16 cellular contexts compared by ENCODE assay signal in the genomic region with DNA sequence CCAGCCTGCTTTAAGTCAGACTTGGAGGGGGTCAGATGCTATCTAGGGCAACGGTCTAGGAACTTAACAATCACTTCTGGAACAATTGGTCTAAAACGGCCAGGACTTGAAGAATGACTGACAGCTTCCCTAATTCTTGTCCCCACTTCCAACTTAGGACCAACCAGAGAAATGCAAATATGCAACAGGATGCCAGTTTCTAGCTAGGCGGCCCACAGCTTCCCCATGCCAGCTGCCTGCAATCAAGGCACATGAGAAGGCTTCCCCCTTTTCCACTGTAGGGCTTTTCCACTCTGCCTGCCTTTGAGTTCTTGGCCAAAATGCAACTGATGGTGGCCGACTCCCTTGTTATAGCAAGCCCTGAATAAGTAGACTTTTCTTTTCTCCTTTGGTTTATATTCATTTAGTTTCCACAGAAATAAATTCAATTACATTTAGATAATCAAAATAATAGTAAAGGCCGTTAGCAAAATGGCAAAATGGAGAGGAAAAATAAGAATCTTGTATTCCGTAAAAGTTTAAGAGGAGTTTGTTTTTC.
DNase-seq lines count a peak whose midpoint lies in the region; ATAC-seq and TF ChIP-seq lines count a peak whose summit lies in the region.
"Had no signal": no experiment of that assay in that cellular context is flagged by ENCODE, and none has a peak within 500 bp of the region (broad histone marks: within the 10 kb centered on the region; RNA-seq: fewer than 3 reads in every experiment).

No MANE protein-coding gene starts in this region.

- H2BK120ac ChIP-seq in IMR-90 (ENCODE audit: low read depth, low read length) (no peak overlapping the region), mesenchymal stem cell (ENCODE audit: low read depth, low read length) (no peak overlapping the region)

- H3K9me1 ChIP-seq in IMR-90 (ENCODE audit: insufficient read depth, low read length), result peaks cover 6% of the 10 kb centered on the region; the same call in 1 of the 2 replicates

- no peak for DNase-seq in IMR-90
- peak; percentile 2 for DNase-seq in NB4 (ENCODE audit: low read depth)
- DNase-seq in mesenchymal stem cell, result no peak
- no peak for DNase-seq in activated CD8-positive, alpha-beta T cell treated with anti-CD3 and anti-CD28 coated beads for 36 hours
- DNase-seq in activated naive CD4-positive, alpha-beta T cell treated with anti-CD3 and anti-CD28 coated beads, Interleukin-2, amount 10 ng/mL, durations not matched to agents 7 days and 5 days, result no peak
- DNase-seq: CD8-positive, alpha-beta T cell; COR-L47; DMS153; DND-41; GDM1 had no signal

- H2BK5ac ChIP-seq in IMR-90 (ENCODE audit: low read depth, low read length, poor library complexity, severe bottlenecking) (peak overlapping the region; percentile 54), mesenchymal stem cell (ENCODE audit: low read depth, low read length, poor library complexity, severe bottlenecking) (no peak overlapping the region)

- no peaks in the 10 kb centered on the region for H4K20me1 ChIP-seq in IMR-90 (ENCODE audit: insufficient read depth, low read length)

- H3K9ac ChIP-seq in IMR-90 (ENCODE audit: low read depth, low read length) (no peak overlapping the region), mesenchymal stem cell (ENCODE audit: low read length) (no peak overlapping the region)

- H2BK12ac ChIP-seq in mesenchymal stem cell (ENCODE audit: low read length in 2 of 2), result no peak overlapping the region

- ATAC-seq in IMR-90 (ENCODE audit: low read depth), result no peak
- no peak for ATAC-seq in HG03439 (IDR thresholded peaks at IDR 0.05; ENCODE audit: unreplicated experiment)
- ATAC-seq in activated CD8-positive, alpha-beta T cell treated with anti-CD3 and anti-CD28 coated beads for 36 hours, result no peak
- ATAC-seq: A549; CD8-positive, alpha-beta T cell; HepG2 had no signal

- H4K5ac ChIP-seq in IMR-90 (ENCODE audit: low read depth, low read length), result peak overlapping the region; percentile 93; the same call in 1 of the 2 replicates

- TF ChIP-seq CTCF in IMR-90 (conservative IDR thresholded peaks at IDR 0.05; ENCODE audit: low read depth, low read length), result no peak
- no peak for TF ChIP-seq CTCF in NB4 (IDR thresholded peaks at IDR 0.05; ENCODE audit: low read depth, low read length)
- TF ChIP-seq CTCF in activated CD8-positive, alpha-beta T cell treated with anti-CD3 and anti-CD28 coated beads for 36 hours (IDR thresholded peaks at IDR 0.05), result no peak

- H2AK9ac ChIP-seq in IMR-90 (replicated peaks; ENCODE audit: low read depth, low read length, poor library complexity), result no peak overlapping the region

- intact Hi-C loops in IMR-90 (cut with micrococcal nuclease), result loop anchor here (5.0 kb wide), 1 partner anchor 53 kb away; no protein-coding TSS in a partner anchor
- intact Hi-C loops in activated CD8-positive, alpha-beta T cell treated with anti-CD3 and anti-CD28 coated beads for 36 hours (cut with micrococcal nuclease), result no loop called here

- H3K79me1 ChIP-seq in IMR-90 (ENCODE audit: low read depth in 1 of 2, low read length in 2 of 2) (peaks cover 5 to 20% of the 10 kb centered on the region in 2 experiments; a peak in 2 of 4 replicates), mesenchymal stem cell (replicated peaks; ENCODE audit: low read length, poor library complexity, severe bottlenecking) (peaks cover 4% of the 10 kb centered on the region)

- H3K9me3 ChIP-seq in IMR-90 (ENCODE audit: control insufficient read depth, insufficient read depth, low read length) (no peaks in the 10 kb centered on the region), mesenchymal stem cell (ENCODE audit: control insufficient read depth, low read length) (no peaks in the 10 kb centered on the region)
- H3K9me3 ChIP-seq: A549, BE2C, HAP-1 had no signal

- H3K4me1 ChIP-seq in IMR-90 (ENCODE audit: control insufficient read depth, insufficient read depth, low read length) (peaks cover 15% of the 10 kb centered on the region), mesenchymal stem cell (ENCODE audit: control insufficient read depth, insufficient read depth, low read depth, low read length) (peaks cover 3% of the 10 kb centered on the region)
- H3K4me1 ChIP-seq: HAP-1 had no signal

- H3K4me1 Mint-ChIP-seq in activated CD8-positive, alpha-beta T cell treated with anti-CD3 and anti-CD28 coated beads for 36 hours (ENCODE audit: low read depth), result peaks cover 9% of the 10 kb centered on the region
- H3K4me1 Mint-ChIP-seq in activated naive CD4-positive, alpha-beta T cell treated with anti-CD3 and anti-CD28 coated beads, Interleukin-2, amount 10 ng/mL, durations not matched to agents 7 days and 5 days, result peaks cover 9% of the 10 kb centered on the region

- no peak overlapping the region for H3K4me3 Mint-ChIP-seq in activated CD8-positive, alpha-beta T cell treated with anti-CD3 and anti-CD28 coated beads for 36 hours
- H3K4me3 Mint-ChIP-seq in activated naive CD4-positive, alpha-beta T cell treated with anti-CD3 and anti-CD28 coated beads, Interleukin-2, amount 10 ng/mL, durations not matched to agents 7 days and 5 days, result no peak overlapping the region
- H3K4me3 Mint-ChIP-seq: CD8-positive, alpha-beta T cell had no signal

- no peaks in the 10 kb centered on the region for H3K27me3 Mint-ChIP-seq in activated CD8-positive, alpha-beta T cell treated with anti-CD3 and anti-CD28 coated beads for 36 hours
- H3K27me3 Mint-ChIP-seq in activated naive CD4-positive, alpha-beta T cell treated with anti-CD3 and anti-CD28 coated beads, Interleukin-2, amount 10 ng/mL, durations not matched to agents 7 days and 5 days, result no peaks in the 10 kb centered on the region

- H3K27ac ChIP-seq in IMR-90 (ENCODE audit: insufficient read depth, low read length) (peak overlapping the region; percentile 14; the same call in 1 of the 2 replicates), mesenchymal stem cell (ENCODE audit: low read length, poor library complexity, severe bottlenecking) (no peak overlapping the region)
- H3K27ac ChIP-seq: A549, C4-2B had no signal

- CTCF ChIA-PET in IMR-90 (lab: Yijun Ruan, JAX), result interaction anchor here (0.6 kb wide), 1 partner anchor 205 kb away, joined by 3 read pairs; no protein-coding TSS in a partner anchor
- CTCF ChIA-PET in activated CD8-positive, alpha-beta T cell treated with anti-CD3 and anti-CD28 coated beads for 36 hours (lab: Charles Lee), result interaction anchor here (0.6 to 1.4 kb wide), 5 partner anchors 8 to 317 kb away, joined by 3 to 5 read pairs (median 3); no protein-coding TSS in a partner anchor
- CTCF ChIA-PET in activated naive CD4-positive, alpha-beta T cell treated with anti-CD3 and anti-CD28 coated beads, Interleukin-2, amount 10 ng/mL, durations not matched to agents 7 days and 5 days (lab: Charles Lee), result no interaction called here

- no peak overlapping the region for H3K56ac ChIP-seq in IMR-90 (ENCODE audit: extremely low read depth, insufficient read depth, low read length)

- POLR2A ChIA-PET in IMR-90 (lab: Charles Lee; ENCODE audit: unreplicated experiment), result no interaction called here
- POLR2A ChIA-PET in activated CD8-positive, alpha-beta T cell treated with anti-CD3 and anti-CD28 coated beads for 36 hours (lab: Charles Lee), result no interaction called here

- peaks cover 7% of the 10 kb centered on the region for H3K36me3 Mint-ChIP-seq in activated CD8-positive, alpha-beta T cell treated with anti-CD3 and anti-CD28 coated beads for 36 hours (ENCODE audit: low read depth)
- peaks cover 3% of the 10 kb centered on the region for H3K36me3 Mint-ChIP-seq in activated naive CD4-positive, alpha-beta T cell treated with anti-CD3 and anti-CD28 coated beads, Interleukin-2, amount 10 ng/mL, durations not matched to agents 7 days and 5 days
- H3K36me3 Mint-ChIP-seq: CD8-positive, alpha-beta T cell had no signal

- no peak overlapping the region for H2BK20ac ChIP-seq in IMR-90 (ENCODE audit: low read depth, low read length)

- H3K23ac ChIP-seq in IMR-90 (ENCODE audit: low read depth, low read length), result no peak overlapping the region
- no peak overlapping the region for H3K23ac ChIP-seq in mesenchymal stem cell (ENCODE audit: low read length in 2 of 2)

- H3K4ac ChIP-seq in IMR-90 (ENCODE audit: low read depth, low read length) (peak overlapping the region; percentile 41; the same call in 1 of the 2 replicates), mesenchymal stem cell (ENCODE audit: low read depth in 1 of 2, low read length in 2 of 2) (no peak overlapping the region)

- H2AFZ ChIP-seq in IMR-90 (replicated peaks; ENCODE audit: low read length, poor library complexity) (no peak overlapping the region), mesenchymal stem cell (ENCODE audit: low read depth, low read length) (no peak overlapping the region)

- H2BK15ac ChIP-seq in IMR-90 (ENCODE audit: low read depth, low read length) (no peak overlapping the region), mesenchymal stem cell (ENCODE audit: low read depth, poor library complexity, severe bottlenecking) (no peak overlapping the region)

- H3K36me3 ChIP-seq in IMR-90 (ENCODE audit: control insufficient read depth, insufficient read depth, low read length) (no peaks in the 10 kb centered on the region), mesenchymal stem cell (ENCODE audit: control insufficient read depth in 1 of 2, insufficient read depth in 2 of 2, low read depth in 1 of 2, low read length in 2 of 2) (no peaks in the 10 kb centered on the region)
- H3K36me3 ChIP-seq: BE2C, HAP-1 had no signal

- H3K18ac ChIP-seq in IMR-90 (ENCODE audit: low read depth, low read length) (peak overlapping the region; percentile 81; the same call in 1 of the 2 replicates), mesenchymal stem cell (ENCODE audit: low read depth in 1 of 2, low read length in 2 of 2) (peak overlapping the region in 1 of 2 experiments; percentile 12)

- dilution Hi-C loops in IMR-90 (cut with HindIII; ENCODE audit: low sequenced_read_pairs, unreplicated experiment), result no loop called here

- 0 out of 2 replicates have a peak overlapping the region, but pooled peaks have one; percentile 29 for H3K14ac ChIP-seq in IMR-90 (replicated peaks; ENCODE audit: low read depth, low read length)
- H3K14ac ChIP-seq in mesenchymal stem cell (ENCODE audit: low read length in 2 of 2), result no peak overlapping the region

- H3K4me3 ChIP-seq in IMR-90 (ENCODE audit: insufficient read depth, low read depth, low read length), result no peak overlapping the region
- no peak overlapping the region for H3K4me3 ChIP-seq in NB4 (ENCODE audit: low read depth, low read length)
- no peak overlapping the region for H3K4me3 ChIP-seq in mesenchymal stem cell (ENCODE audit: insufficient read depth in 1 of 2, low read depth in 1 of 2, low read length in 2 of 2)
- H3K4me3 ChIP-seq: A549, HAP-1 had no signal

- in situ Hi-C loops in IMR-90 (cut with MboI; ENCODE audit: low sequenced_read_pairs), result no loop called here

- no peaks in the 10 kb centered on the region for H3K9me3 Mint-ChIP-seq in activated CD8-positive, alpha-beta T cell treated with anti-CD3 and anti-CD28 coated beads for 36 hours
- H3K9me3 Mint-ChIP-seq in activated naive CD4-positive, alpha-beta T cell treated with anti-CD3 and anti-CD28 coated beads, Interleukin-2, amount 10 ng/mL, durations not matched to agents 7 days and 5 days, result no peaks in the 10 kb centered on the region
- H3K9me3 Mint-ChIP-seq: CD8-positive, alpha-beta T cell had no signal

- H2AK5ac ChIP-seq in IMR-90 (ENCODE audit: low read depth, low read length) (no peak overlapping the region), mesenchymal stem cell (ENCODE audit: low read length, severe bottlenecking) (peak overlapping the region; percentile 96)

- H4K8ac ChIP-seq in IMR-90 (ENCODE audit: low read depth in 2 of 2, low read length in 2 of 2) (no peak overlapping the region), mesenchymal stem cell (ENCODE audit: low read length) (no peak overlapping the region)

- no peak for TF ChIP-seq POLR2A in IMR-90 (IDR thresholded peaks at IDR 0.05; ENCODE audit: low read depth, low read length)
- TF ChIP-seq POLR2A in NB4 (IDR thresholded peaks at IDR 0.05; ENCODE audit: extremely low read depth, insufficient read length), result no peak

- TF ChIP-seq RAD21 in IMR-90 (IDR thresholded peaks at IDR 0.05; ENCODE audit: low read length), result no peak

- WGBS in IMR-90 (ENCODE audit: extremely low coverage in 2 of 2, insufficient read length in 1 of 2), 2 experiments, result 100% methylated on average over 1 of the region's 6 CpGs; no CpG with 5 or more reads in 1 of the 2 experiments
- 96% methylated on average over 3 of the region's 6 CpGs for WGBS in mesenchymal stem cell

- H3K27me3 ChIP-seq in IMR-90 (ENCODE audit: control insufficient read depth, insufficient read depth, low read length) (no peaks in the 10 kb centered on the region), mesenchymal stem cell (ENCODE audit: control insufficient read depth in 1 of 2, insufficient read depth in 1 of 2, low read length in 2 of 2) (no peaks in the 10 kb centered on the region)
- H3K27me3 ChIP-seq: BE2C had no signal

- no peak overlapping the region for H3K27ac Mint-ChIP-seq in activated CD8-positive, alpha-beta T cell treated with anti-CD3 and anti-CD28 coated beads for 36 hours
- H3K27ac Mint-ChIP-seq in activated naive CD4-positive, alpha-beta T cell treated with anti-CD3 and anti-CD28 coated beads, Interleukin-2, amount 10 ng/mL, durations not matched to agents 7 days and 5 days, result no peak overlapping the region
- H3K27ac Mint-ChIP-seq: CD8-positive, alpha-beta T cell had no signal

- no TSS peak for BruUV-seq in IMR-90 (replicated peaks; lab: Mats Ljungman, UMichigan)

- H4K91ac ChIP-seq in IMR-90 (ENCODE audit: insufficient read depth, low read depth, low read length) (peak overlapping the region; percentile 71), mesenchymal stem cell (ENCODE audit: low read length) (no peak overlapping the region)

- H3K4me2 ChIP-seq in IMR-90 (ENCODE audit: low read depth, low read length), result no peak overlapping the region
- H3K4me2 ChIP-seq in mesenchymal stem cell (ENCODE audit: low read length, poor library complexity, severe bottlenecking), result no peak overlapping the region
- H3K4me2 ChIP-seq: A549 had no signal
